9 cellular contexts compared by ENCODE assay signal in the genomic region with DNA sequence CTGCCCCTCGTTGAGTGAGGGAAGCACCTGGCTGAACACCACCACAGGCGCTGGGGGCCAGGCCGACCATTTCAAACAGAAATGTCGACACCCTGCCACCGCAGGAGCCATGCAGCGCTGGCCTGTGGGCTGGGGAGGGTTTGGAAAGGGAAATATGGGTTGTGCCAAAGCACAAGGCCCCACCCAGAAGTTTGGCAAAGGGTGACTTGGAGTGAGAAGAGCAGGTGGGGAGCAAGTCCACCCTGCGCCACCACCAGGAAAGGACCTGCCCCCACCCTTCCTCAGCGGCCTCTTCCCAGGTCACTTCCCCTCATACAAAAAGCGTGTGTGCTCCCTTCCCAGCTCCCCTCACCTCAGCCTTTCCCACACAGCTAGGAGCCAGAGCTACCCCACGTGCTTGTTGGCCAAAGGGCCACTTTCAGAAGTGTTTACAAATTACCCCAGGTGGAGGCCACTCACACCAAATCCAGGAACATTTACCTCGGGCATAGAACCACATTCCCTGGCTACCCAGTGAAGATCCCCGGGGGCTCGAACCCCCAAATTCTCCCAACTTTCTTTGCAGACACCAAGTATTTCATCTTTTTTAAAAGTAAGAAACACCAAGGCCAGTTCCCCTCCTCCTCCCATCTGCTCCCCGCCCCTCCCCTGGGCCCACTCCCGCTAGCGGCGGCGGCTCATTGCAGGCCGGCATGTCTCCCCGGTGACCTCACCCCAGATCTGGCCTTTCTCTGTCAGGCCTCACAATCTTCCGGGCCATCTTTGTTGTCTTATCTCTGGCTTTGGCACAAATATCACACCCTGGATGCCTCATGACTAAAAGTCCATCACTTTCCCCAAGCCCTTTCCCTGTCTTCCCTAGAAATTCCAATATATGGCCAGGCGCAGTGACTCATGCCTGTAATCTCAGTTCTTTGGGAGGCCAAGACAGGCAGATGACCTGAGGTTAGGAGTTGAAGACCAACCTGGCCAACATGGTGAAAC. TPM values are rescaled to one million over a fixed set of nuclear protein-coding genes. Genes with fewer than 3 reads are reported as not detected.
DNase-seq lines count a peak whose midpoint lies in the region; ATAC-seq, FAIRE-seq and TF ChIP-seq lines count a peak whose summit lies in the region.
"Had no signal": no experiment of that assay in that cellular context is flagged by ENCODE, and none has a peak within 500 bp of the region (broad histone marks: within the 10 kb centered on the region; RNA-seq: fewer than 3 reads in every experiment).

No MANE protein-coding gene starts in this region.

- peak overlapping the region; percentile 96 for H2BK12ac ChIP-seq in trophoblast cell (ENCODE audit: low read length)

- peak overlapping the region; percentile 11 for H3K4me2 ChIP-seq in trophoblast cell (ENCODE audit: low read length)

- no peak overlapping the region for H3K23ac ChIP-seq in trophoblast cell (ENCODE audit: low read length)

- peak overlapping the region; percentile 18 for H3K14ac ChIP-seq in trophoblast cell (ENCODE audit: low read length)

- H4K12ac ChIP-seq in trophoblast cell (ENCODE audit: low read depth, low read length): peak overlapping the region; percentile 5

- H4K8ac ChIP-seq in trophoblast cell (ENCODE audit: low read depth, low read length): peak overlapping the region; percentile 55

- in situ Hi-C loops in Caki2 (cut with HindIII; ENCODE audit: low pct_unique_long_range_greater_than_20kb, low sequenced_read_pairs): no loop called here

- H3K9me3 ChIP-seq in gastroesophageal sphincter: no peaks in the 10 kb centered on the region
- H3K9me3 ChIP-seq in trophoblast cell (ENCODE audit: insufficient read depth, low read depth, low read length): no peaks in the 10 kb centered on the region

- WGBS in gastroesophageal sphincter (ENCODE audit: low coverage in 1 of 2), 2 donors: 34 to 37% methylated on average over 12 to 16 of the region's 22 CpGs
- WGBS in trophoblast cell (ENCODE audit: extremely low coverage, insufficient coverage, insufficient read length): no CpG with 5 or more reads among the region's 22 CpGs

- DNase-seq in Caki2 (ENCODE audit: low read depth) (peak; percentile 83), NOMO-1 treated with dmso at 0.1 percent for 144 hours (lab: John Stamatoyannopoulos, UW; ENCODE audit: unreplicated experiment) (peak; percentile 47), trophoblast cell (peak; percentile 57 to 72), GM12891 (ENCODE audit: insufficient read length, low spot score) (no peak), dedifferentiated amniotic fluid mesenchymal stem cell (ENCODE audit: extremely low spot score) (no peak), dermis blood vessel endothelial cell (no peak)
- no peak for DNase-seq in stimulated activated naive CD8-positive, alpha-beta T cell treated with anti-CD3 and anti-CD28 coated beads, Interleukin-15, Interleukin-2, amounts not matched to agents 100 U/mL and 50 U/mL, for 24 hours
- DNase-seq: NCI-H2029 had no signal

- peaks cover 6% of the 10 kb centered on the region for H3K79me2 ChIP-seq in trophoblast cell (ENCODE audit: control insufficient read depth, insufficient read depth, low read length, poor library complexity)

- no peak overlapping the region for H3K9ac ChIP-seq in trophoblast cell (ENCODE audit: low read length)

- H3K4me3 ChIP-seq in gastroesophageal sphincter: no peak overlapping the region
- no peak overlapping the region for H3K4me3 ChIP-seq in trophoblast cell (ENCODE audit: low read depth, low read length)

- peak overlapping the region; percentile 43 for H3K18ac ChIP-seq in trophoblast cell (ENCODE audit: low read length)

- TF ChIP-seq POLR2A in gastroesophageal sphincter (IDR thresholded peaks at IDR 0.05) (no peak), GM12891 (IDR thresholded peaks at IDR 0.05; ENCODE audit: low read depth, low read length) (no peak)

- H3K27me3 ChIP-seq in gastroesophageal sphincter (no peaks in the 10 kb centered on the region), trophoblast cell (ENCODE audit: insufficient read depth, low read length) (no peaks in the 10 kb centered on the region)

- H3K79me1 ChIP-seq in trophoblast cell (ENCODE audit: low read length): peaks cover 37% of the 10 kb centered on the region

- peak overlapping the region; percentile 3 for H2AFZ ChIP-seq in trophoblast cell (ENCODE audit: insufficient read depth, low read length, poor library complexity)

- H4K91ac ChIP-seq in trophoblast cell (ENCODE audit: low read depth, low read length): peak overlapping the region; percentile 98

- H2BK120ac ChIP-seq in trophoblast cell (ENCODE audit: insufficient read depth, low read length, poor library complexity): peak overlapping the region; percentile 91

- no peak for TF ChIP-seq CTCF in gastroesophageal sphincter (IDR thresholded peaks at IDR 0.05)

- H3K27ac ChIP-seq in gastroesophageal sphincter (peak overlapping the region; percentile 54 to 85 (median 82)), trophoblast cell (ENCODE audit: low read depth, low read length) (peak overlapping the region; percentile 80)

- H3K4ac ChIP-seq in trophoblast cell (ENCODE audit: low read depth, low read length): peak overlapping the region; percentile 70

- no peak for FAIRE-seq in GM12891 (lab: Jason Lieb, UNC)

- no peaks in the 10 kb centered on the region for H3K36me3 ChIP-seq in gastroesophageal sphincter
- no peaks in the 10 kb centered on the region for H3K36me3 ChIP-seq in trophoblast cell (ENCODE audit: control insufficient read depth in 1 of 2, insufficient read depth in 2 of 2, low read length in 2 of 2)

- H3K4me1 ChIP-seq in gastroesophageal sphincter: peaks cover 12 to 91% (median 53%) of the 10 kb centered on the region in 3 donors
- peaks cover 37 to 47% of the 10 kb centered on the region in 2 experiments for H3K4me1 ChIP-seq in trophoblast cell (ENCODE audit: control insufficient read depth in 1 of 2, insufficient read depth in 2 of 2, low read length in 2 of 2)

- ATAC-seq in gastroesophageal sphincter: peak; percentile 17
- ATAC-seq in stimulated activated naive CD8-positive, alpha-beta T cell treated with anti-CD3 and anti-CD28 coated beads, Interleukin-15, Interleukin-2, amounts not matched to agents 100 U/mL and 50 U/mL, for 24 hours: no peak

- peak overlapping the region; percentile 87 for H2BK5ac ChIP-seq in trophoblast cell (ENCODE audit: low read depth, low read length, poor library complexity)

- no peak for TF ChIP-seq EP300 in gastroesophageal sphincter (IDR thresholded peaks at IDR 0.05)

- H2AK5ac ChIP-seq in trophoblast cell (ENCODE audit: low read length): peak overlapping the region; percentile 94

TF ChIP-seq in GM12891, 5 proteins besides CTCF, POLR2A, EP300 and RAD21:
- no peak for TF ChIP-seq PAX5 (IDR thresholded peaks at IDR 0.05; ENCODE audit: insufficient read depth, low read length, severe bottlenecking)
- no peak for TF ChIP-seq SPI1 (IDR thresholded peaks at IDR 0.05; ENCODE audit: low read depth, low read length)

RNA-seq across cellular contexts. Expression of a gene that starts 20.5 kb away (rescaled TPM):
- total RNA-seq in Caki2 (2014; rRNA removed; shearing (Covaris generic); ENCODE audit: low replicate concordance): not detected in 2 replicates
- total RNA-seq in gastroesophageal sphincter: not detected
- not detected in 2 replicates for polyA plus RNA-seq in trophoblast cell (2013)
- polyA plus RNA-seq in GM12891 (2012; ENCODE audit: low read depth, missing spikeins): not detected
- total RNA-seq in dermis blood vessel endothelial cell: not detected in 2 replicates

Comparison
In these comparisons a context has a peak if more than half of its experiments do, and no peak if none do; other contexts are left out.
1. DNase-seq: peak in Caki2 (single experiment), NOMO-1 treated with dmso at 0.1 percent for 144 hours (single experiment) and trophoblast cell (2 of 2); none in GM12891 (single experiment), stimulated activated naive CD8-positive, alpha-beta T cell treated with anti-CD3 and anti-CD28 coated beads, Interleukin-15, Interleukin-2, amounts not matched to agents 100 U/mL and 50 U/mL, for 24 hours (single experiment), dedifferentiated amniotic fluid mesenchymal stem cell (single experiment) and dermis blood vessel endothelial cell (single experiment).